ENCODE assay signal across 8 cellular contexts in genomic region chr19:41641879-41642485, GRCh38. TPM values are rescaled to one million over a fixed set of nuclear protein-coding genes. Genes with fewer than 3 reads are reported as not detected.
A peak's percentile ranks its signal among the peaks of the same experiment; 100 is the strongest.
DNase-seq lines count a peak whose midpoint lies in the region; ATAC-seq, FAIRE-seq and TF ChIP-seq lines count a peak whose summit lies in the region.

No MANE protein-coding gene starts in this region.

- H2AK5ac ChIP-seq in mesendoderm (ENCODE audit: low read length) = no peak overlapping the region

- H4K5ac ChIP-seq in mesendoderm (ENCODE audit: low read length) = no peak overlapping the region

- H3K56ac ChIP-seq in mesendoderm (ENCODE audit: low read length) = no peak overlapping the region

- no peak overlapping the region for H2BK15ac ChIP-seq in mesendoderm (replicated peaks; ENCODE audit: low read depth)

- no TSS peak for BruUV-seq in A673 (replicated peaks; lab: Mats Ljungman, UMichigan)

- peak; percentile 87 for FAIRE-seq in GM18507 (lab: Jason Lieb, UNC)

- H3K23ac ChIP-seq in mesendoderm (ENCODE audit: low read length) = no peak overlapping the region

- H3K9me3 ChIP-seq in A673 (ENCODE audit: low read depth, low read length, poor library complexity, severe bottlenecking) = no peaks in the 10 kb centered on the region

- CTCF ChIA-PET in A673 (lab: Charles Lee) = interaction anchor here (0.6 to 1.7 kb wide), 13 partner anchors 10 to 1008 kb away, joined by 3 to 16 read pairs (median 4); no protein-coding TSS in a partner anchor

- H3K27ac ChIP-seq in A673 (ENCODE audit: low read depth, low read length, poor library complexity, severe bottlenecking) = no peak overlapping the region
- H3K27ac ChIP-seq in mesendoderm (ENCODE audit: low read depth, low read length) = no peak overlapping the region

- H3K4me3 ChIP-seq in A673 (ENCODE audit: low read depth, low read length, poor library complexity, severe bottlenecking) (no peak overlapping the region), mesendoderm (ENCODE audit: low read length) (no peak overlapping the region)

- H3K9ac ChIP-seq in mesendoderm (ENCODE audit: low read length) = no peak overlapping the region

- intact Hi-C loops in A673 (cut with micrococcal nuclease; ENCODE audit: unreplicated experiment) = loop anchor here (5.0 kb wide), 3 partner anchors 60 to 145 kb away; no protein-coding TSS in a partner anchor

- no peaks in the 10 kb centered on the region for H3K4me1 ChIP-seq in A673 (ENCODE audit: insufficient read depth, low read length, poor library complexity, severe bottlenecking)
- H3K4me1 ChIP-seq in mesendoderm (ENCODE audit: control insufficient read depth, low read depth, low read length) = no peaks in the 10 kb centered on the region

- no CpG with 5 or more reads among the region's 6 CpGs for WGBS in mesendoderm (ENCODE audit: extremely low coverage, insufficient coverage, low lambda C conversion rate)

- no peak for ATAC-seq in GM19467 (IDR thresholded peaks at IDR 0.05; ENCODE audit: unreplicated experiment)

- no peaks in the 10 kb centered on the region for H3K27me3 ChIP-seq in A673 (replicated peaks; ENCODE audit: insufficient read depth, low read depth, low read length, poor library complexity)
- no peaks in the 10 kb centered on the region for H3K27me3 ChIP-seq in mesendoderm (ENCODE audit: insufficient read depth, low read length, poor library complexity)

- TF ChIP-seq CTCF in A673 (conservative IDR thresholded peaks at IDR 0.05; ENCODE audit: low read depth, low read length) = peak; percentile 95

- H4K8ac ChIP-seq in mesendoderm (ENCODE audit: low read depth, low read length) = no peak overlapping the region

- H3K79me1 ChIP-seq in mesendoderm (ENCODE audit: low read length) = no peaks in the 10 kb centered on the region

- no peak overlapping the region for H3K18ac ChIP-seq in mesendoderm (ENCODE audit: low read length)

- DNase-seq in A673 (ENCODE audit: low spot score) (peak; percentile 84), GM18507 (ENCODE audit: extremely low spot score, insufficient read length, low read depth) (peak; percentile 50), NCI-H226 (peak; percentile 16), ecto neural progenitor cell (ENCODE audit: low spot score) (peak; percentile 70), mesendoderm (peak; percentile 46)
- peak; percentile 75 to 79 for DNase-seq in activated CD4-positive, alpha-beta T cell treated with anti-CD3 and anti-CD28 coated beads, Interleukin-2, amount 50 U/mL, for 48 hours
- DNase-seq in stimulated activated CD8-positive, alpha-beta memory T cell treated with anti-CD3 and anti-CD28 coated beads, Interleukin-4, amount 100 ng/mL, for 48 hours = peak; percentile 83

- no peak overlapping the region for H3K4me2 ChIP-seq in mesendoderm (ENCODE audit: low read length)

- no peaks in the 10 kb centered on the region for H3K79me2 ChIP-seq in mesendoderm (ENCODE audit: control insufficient read depth, insufficient read depth, low read length)

- no peak overlapping the region for H3K4ac ChIP-seq in mesendoderm (ENCODE audit: low read depth, low read length)

- H3K36me3 ChIP-seq in A673 (ENCODE audit: insufficient read depth, low read length, poor library complexity, severe bottlenecking) = no peaks in the 10 kb centered on the region
- no peaks in the 10 kb centered on the region for H3K36me3 ChIP-seq in mesendoderm (ENCODE audit: control insufficient read depth, insufficient read depth, low read length)

- no peak overlapping the region for H2BK120ac ChIP-seq in mesendoderm (ENCODE audit: low read depth, low read length)

- POLR2A ChIA-PET in A673 (lab: Charles Lee; ENCODE audit: low non-redundant PET) = no interaction called here

- H2BK5ac ChIP-seq in mesendoderm (ENCODE audit: low read length) = no peak overlapping the region

RNA-seq across cellular contexts. Expression of gene CEACAM4, which starts 15.1 kb away (rescaled TPM):
- total RNA-seq in A673 (2021) = not detected in 2 replicates
- not detected for polyA plus RNA-seq in mesendoderm (2013, experiment 1 of 2)
- polyA plus RNA-seq in mesendoderm (2013, experiment 2 of 2) = not detected

RNA-seq across cellular contexts. Expression of gene CEACAM7, which starts 46.1 kb away (rescaled TPM):
- 0.43 and 0.44 TPM in 2 replicates for total RNA-seq in A673 (2021)
- not detected for polyA plus RNA-seq in mesendoderm (2013, experiment 1 of 2)
- polyA plus RNA-seq in mesendoderm (2013, experiment 2 of 2) = not detected

Comparison
In these comparisons a context has a peak if more than half of its experiments do, and no peak if none do; other contexts are left out.
1. DNase-seq: peak in every context shown above with its lines; median percentile 84 in A673; 83 in stimulated activated CD8-positive, alpha-beta memory T cell treated with anti-CD3 and anti-CD28 coated beads, Interleukin-4, amount 100 ng/mL, for 48 hours; 77 in activated CD4-positive, alpha-beta T cell treated with anti-CD3 and anti-CD28 coated beads, Interleukin-2, amount 50 U/mL, for 48 hours; 70 in ecto neural progenitor cell; 50 in GM18507; 46 in mesendoderm; 16 in NCI-H226.